ENCODE assay signal across 1 cellular context in the genomic region with DNA sequence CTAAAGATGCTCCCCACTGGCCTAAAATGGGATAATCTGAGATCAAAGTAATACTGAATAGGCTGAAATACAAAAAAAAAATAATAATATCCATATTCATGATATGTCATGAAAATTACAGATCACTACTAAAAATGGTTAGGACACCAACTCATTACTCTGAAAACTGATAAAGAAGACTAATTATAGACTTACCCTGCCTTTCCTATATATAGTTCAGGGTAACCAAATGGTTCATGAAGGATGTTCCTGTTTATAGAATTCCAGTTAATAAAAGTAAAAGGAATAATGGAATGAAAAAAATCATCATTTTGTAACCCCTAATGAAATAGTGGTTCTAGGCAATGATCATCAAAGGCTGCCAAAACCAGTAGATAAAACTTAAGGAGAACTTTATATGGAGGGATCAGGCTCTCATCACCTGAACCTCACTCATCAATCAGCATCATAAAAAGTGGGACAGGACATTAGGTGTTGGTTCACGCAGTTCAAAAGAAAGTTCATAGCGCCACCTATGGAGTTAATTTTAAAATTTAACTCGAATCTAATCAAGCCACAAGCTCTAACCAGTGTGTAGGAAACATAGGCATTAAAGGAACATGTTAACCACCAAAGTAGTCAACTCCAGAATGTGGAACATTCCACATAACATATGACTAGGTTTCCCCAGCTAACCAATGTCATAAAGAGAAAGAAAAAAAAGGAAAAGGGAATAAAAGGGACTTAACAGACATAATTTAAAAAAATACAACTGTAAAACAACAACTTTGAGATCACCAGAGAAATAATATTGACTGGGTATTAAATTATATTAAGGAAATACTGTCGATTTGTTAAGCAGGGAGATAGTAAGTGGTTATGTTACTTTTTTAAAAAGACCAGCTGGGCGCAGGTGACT.
TF ChIP-seq lines count a peak whose summit lies in the region.

No MANE protein-coding gene starts in this region.

TF ChIP-seq in WTC11, 78 proteins besides CTCF, POLR2A, EP300 and RAD21 (continued from another document):
- TF ChIP-seq, protein P1, sequence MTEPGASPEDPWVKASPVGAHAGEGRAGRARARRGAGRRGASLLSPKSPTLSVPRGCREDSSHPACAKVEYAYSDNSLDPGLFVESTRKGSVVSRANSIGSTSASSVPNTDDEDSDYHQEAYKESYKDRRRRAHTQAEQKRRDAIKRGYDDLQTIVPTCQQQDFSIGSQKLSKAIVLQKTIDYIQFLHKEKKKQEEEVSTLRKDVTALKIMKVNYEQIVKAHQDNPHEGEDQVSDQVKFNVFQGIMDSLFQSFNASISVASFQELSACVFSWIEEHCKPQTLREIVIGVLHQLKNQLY (CRISPR knock-in tag; IDR thresholded peaks at IDR 0.05): no peak
- TF ChIP-seq, protein P2, sequence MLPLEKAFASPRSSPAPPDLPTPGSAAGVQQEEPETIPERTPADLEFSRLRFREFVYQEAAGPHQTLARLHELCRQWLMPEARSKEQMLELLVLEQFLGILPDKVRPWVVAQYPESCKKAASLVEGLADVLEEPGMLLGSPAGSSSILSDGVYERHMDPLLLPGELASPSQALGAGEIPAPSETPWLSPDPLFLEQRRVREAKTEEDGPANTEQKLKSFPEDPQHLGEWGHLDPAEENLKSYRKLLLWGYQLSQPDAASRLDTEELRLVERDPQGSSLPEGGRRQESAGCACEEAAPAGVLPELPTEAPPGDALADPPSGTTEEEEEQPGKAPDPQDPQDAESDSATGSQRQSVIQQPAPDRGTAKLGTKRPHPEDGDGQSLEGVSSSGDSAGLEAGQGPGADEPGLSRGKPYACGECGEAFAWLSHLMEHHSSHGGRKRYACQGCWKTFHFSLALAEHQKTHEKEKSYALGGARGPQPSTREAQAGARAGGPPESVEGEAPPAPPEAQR (CRISPR knock-in tag; IDR thresholded peaks at IDR 0.05): no peak
- TF ChIP-seq ARID4B (CRISPR knock-in tag; IDR thresholded peaks at IDR 0.05; ENCODE audit: borderline replicate concordance): no peak
